10 cellular contexts compared by ENCODE assay signal in the genomic region with DNA sequence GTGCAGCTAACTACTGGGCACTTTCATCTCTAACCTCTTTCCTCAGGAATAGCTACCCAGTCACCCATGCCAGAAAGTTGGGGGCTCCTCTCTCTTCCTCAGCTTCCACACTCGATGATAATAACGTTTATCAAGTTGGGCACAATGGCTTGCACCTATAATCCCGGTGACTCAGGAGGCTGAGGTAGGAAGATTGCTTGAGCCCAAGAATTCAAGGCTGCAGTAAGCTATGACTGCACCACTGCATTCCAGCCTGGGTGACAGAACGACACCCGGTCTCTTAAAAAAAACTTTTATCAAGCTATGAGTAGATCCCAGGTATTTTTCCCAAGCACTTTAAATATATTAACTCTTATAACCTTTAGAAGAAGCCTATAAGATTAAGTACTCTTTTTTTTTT. TPM values are rescaled to one million over a fixed set of nuclear protein-coding genes. Genes with fewer than 3 reads are reported as not detected.
DNase-seq lines count a peak whose midpoint lies in the region; ATAC-seq and TF ChIP-seq lines count a peak whose summit lies in the region.
"Had no signal": no experiment of that assay in that cellular context is flagged by ENCODE, and none has a peak within 500 bp of the region (broad histone marks: within the 10 kb centered on the region; RNA-seq: fewer than 3 reads in every experiment).

No MANE protein-coding gene starts in this region.

- H3K9ac ChIP-seq in DND-41 (ENCODE audit: low read depth, low read length) (peak overlapping the region; percentile 5), OCI-LY3 (ENCODE audit: low read length) (no peak overlapping the region), endocrine pancreas (ENCODE audit: control insufficient read depth, insufficient read depth, low read length) (peak overlapping the region; percentile 38)

- ATAC-seq in DND-41 (ENCODE audit: insufficient read depth, low read depth): no peak
- ATAC-seq in HG03521 (IDR thresholded peaks at IDR 0.05; ENCODE audit: unreplicated experiment): no peak

- H3K79me2 ChIP-seq in DND-41 (ENCODE audit: insufficient read depth, low read length) (peaks cover 72% of the 10 kb centered on the region), OCI-LY3 (ENCODE audit: low read length) (peaks cover 66% of the 10 kb centered on the region)

- H3K4me3 ChIP-seq in DND-41 (ENCODE audit: low read depth in 1 of 2, low read length in 2 of 2): peak overlapping the region in 1 of 2 experiments; percentile 68; a peak in 1 of 4 replicates
- no peak overlapping the region for H3K4me3 ChIP-seq in OCI-LY3 (ENCODE audit: low read length)
- no peak overlapping the region for H3K4me3 ChIP-seq in endocrine pancreas (ENCODE audit: control insufficient read depth, insufficient read depth, low read length)

- no peaks in the 10 kb centered on the region for H3K27me3 Mint-ChIP-seq in progenitor cell of endocrine pancreas

- no peak overlapping the region for H2AFZ ChIP-seq in DND-41 (ENCODE audit: low read depth, low read length)
- no peak overlapping the region for H2AFZ ChIP-seq in OCI-LY3 (ENCODE audit: low read depth, low read length)

- no peaks in the 10 kb centered on the region for H3K9me3 Mint-ChIP-seq in progenitor cell of endocrine pancreas (ENCODE audit: low read depth)

- no peak overlapping the region for H3K27ac Mint-ChIP-seq in progenitor cell of endocrine pancreas

- peaks cover 23% of the 10 kb centered on the region for H3K4me1 Mint-ChIP-seq in progenitor cell of endocrine pancreas (ENCODE audit: low read depth)

- DNase-seq in DND-41: no peak
- DNase-seq in progenitor cell of endocrine pancreas (ENCODE audit: low spot score, unreplicated experiment): no peak
- DNase-seq in activated gamma-delta T cell treated with Interleukin-2 at 50 U/mL for 16 hours: no peak
- DNase-seq in stimulated activated naive CD4-positive, alpha-beta T cell treated with Interleukin-2 at 50 U/mL for 16 hours (lab: John Stamatoyannopoulos, UW): no peak
- DNase-seq: activated CD4-positive, CD25-positive, alpha-beta regulatory T cell; anterior cingulate cortex; NCI-H1694 treated with DMSO at 0.1 percent for 48 hours had no signal

- H4K20me1 ChIP-seq in DND-41 (ENCODE audit: insufficient read depth, low read length) (peaks cover 50% of the 10 kb centered on the region), OCI-LY3 (ENCODE audit: insufficient read depth, low read length) (peaks cover 30% of the 10 kb centered on the region)

- H3K4me2 ChIP-seq in DND-41 (ENCODE audit: insufficient read depth, low read length): peak overlapping the region; percentile 78
- peak overlapping the region; percentile 98 for H3K4me2 ChIP-seq in OCI-LY3 (ENCODE audit: low read length)

- H3K27ac ChIP-seq in DND-41 (ENCODE audit: low read length) (peak overlapping the region; percentile 17), OCI-LY3 (ENCODE audit: low read length) (no peak overlapping the region)

- peaks cover 48% of the 10 kb centered on the region for H3K4me1 ChIP-seq in DND-41 (ENCODE audit: insufficient read depth, low read length)
- peaks cover 17% of the 10 kb centered on the region for H3K4me1 ChIP-seq in OCI-LY3 (ENCODE audit: low read length)
- H3K4me1 ChIP-seq in endocrine pancreas (ENCODE audit: control insufficient read depth, insufficient read depth, low read length): peaks cover 8% of the 10 kb centered on the region

- H3K27me3 ChIP-seq in DND-41 (ENCODE audit: insufficient read depth, low read length, poor library complexity) (no peaks in the 10 kb centered on the region), OCI-LY3 (ENCODE audit: low read depth, low read length) (no peaks in the 10 kb centered on the region), endocrine pancreas (ENCODE audit: control insufficient read depth, insufficient read depth, low read length) (no peaks in the 10 kb centered on the region)

- H3K4me3 Mint-ChIP-seq in progenitor cell of endocrine pancreas (ENCODE audit: low read depth): peak overlapping the region; percentile 97

- H3K9me3 ChIP-seq in DND-41 (ENCODE audit: insufficient read depth, low read length, severe bottlenecking): no peaks in the 10 kb centered on the region
- H3K9me3 ChIP-seq in OCI-LY3 (ENCODE audit: insufficient read depth, low read length): no peaks in the 10 kb centered on the region
- H3K9me3 ChIP-seq in endocrine pancreas (ENCODE audit: control insufficient read depth, low read length): no peaks in the 10 kb centered on the region

- peaks cover 15% of the 10 kb centered on the region for H3K36me3 Mint-ChIP-seq in progenitor cell of endocrine pancreas (ENCODE audit: insufficient read depth)

- H3K36me3 ChIP-seq in DND-41 (ENCODE audit: insufficient read depth, low read length) (peaks cover 58% of the 10 kb centered on the region), OCI-LY3 (replicated peaks; ENCODE audit: low read depth, low read length) (peaks cover 38% of the 10 kb centered on the region), endocrine pancreas (ENCODE audit: control insufficient read depth, insufficient read depth, low read length) (peaks cover 7% of the 10 kb centered on the region)

- TF ChIP-seq CTCF in DND-41 (IDR thresholded peaks at IDR 0.05; ENCODE audit: borderline replicate concordance, extremely low read depth, low read length, poor library complexity, severe bottlenecking): no peak
- no peak for TF ChIP-seq CTCF in OCI-LY3 (IDR thresholded peaks at IDR 0.05; ENCODE audit: low read depth, low read length)
- no peak for TF ChIP-seq CTCF in progenitor cell of endocrine pancreas (IDR thresholded peaks at IDR 0.05; ENCODE audit: unreplicated experiment)

RNA-seq across cellular contexts. Expression of a gene that starts 2.0 kb away (rescaled TPM):
- total RNA-seq in progenitor cell of endocrine pancreas: 155 and 165 TPM in 2 replicates

RNA-seq across cellular contexts. Expression of a gene that starts 2.2 kb away (rescaled TPM):
- 11.1 and 13.5 TPM in 2 replicates for total RNA-seq in progenitor cell of endocrine pancreas

RNA-seq across cellular contexts. Expression of a gene that starts 27.9 kb away (rescaled TPM):
- 10.6 and 13.4 TPM in 2 replicates for total RNA-seq in progenitor cell of endocrine pancreas

RNA-seq across cellular contexts. Expression of a gene that starts 32.6 kb away (rescaled TPM):
- 32.5 and 35.8 TPM in 2 replicates for total RNA-seq in progenitor cell of endocrine pancreas

RNA-seq across cellular contexts. Expression of a gene that starts 42.2 kb away (rescaled TPM):
- 13.2 and 13.7 TPM in 2 replicates for total RNA-seq in progenitor cell of endocrine pancreas
